In genomic region chr7:150404785-150405583, GRCh38 we compare ENCODE assay signal across 8 cellular contexts. TPM values are rescaled to one million over a fixed set of nuclear protein-coding genes. Genes with fewer than 3 reads are reported as not detected.
DNase-seq lines count a peak whose midpoint lies in the region; ATAC-seq and TF ChIP-seq lines count a peak whose summit lies in the region.

No MANE protein-coding gene starts in this region.

- intact Hi-C loops in aorta (cut with DNase I): loop anchor here (1.0 to 10.0 kb wide), 4 partner anchors 26 to 530 kb away; partner anchors contain the start of genes REPIN1 (in 2 of the 2), ATP6V0E2 (in 1 of the 2) and ZNF775 (in 1 of the 2)

- peak overlapping the region; percentile 99 for H3K27ac Mint-ChIP-seq in T-helper 2 cell treated with Interferon-gamma antibody and Interleukin-4, amounts not matched to agents 5 μg/mL and 100 μg/mL, for 36 hours

- no peaks in the 10 kb centered on the region for H3K4me1 ChIP-seq in aorta (ENCODE audit: control insufficient read depth in 1 of 2, insufficient read depth in 2 of 2, low read length in 2 of 2)

- ATAC-seq in HG02571 (IDR thresholded peaks at IDR 0.05; ENCODE audit: unreplicated experiment) (peak; percentile 53), aorta (ENCODE audit: low FRiP score) (peak; percentile 96)

- H3K9me3 ChIP-seq in aorta (ENCODE audit: control insufficient read depth, low read length): no peaks in the 10 kb centered on the region

- no peaks in the 10 kb centered on the region for H3K36me3 ChIP-seq in aorta (ENCODE audit: control insufficient read depth in 1 of 2, insufficient read depth in 2 of 2, low read length in 1 of 2)

- H3K4me3 ChIP-seq in astrocyte of the cerebellum (ENCODE audit: low read depth, low read length) (peak overlapping the region; percentile 59), aorta (ENCODE audit: low read length in 2 of 2) (peak overlapping the region; percentile 60 to 63)

- no peaks in the 10 kb centered on the region for H3K9me3 Mint-ChIP-seq in T-helper 2 cell treated with Interferon-gamma antibody and Interleukin-4, amounts not matched to agents 5 μg/mL and 100 μg/mL, for 36 hours

- H3K27ac ChIP-seq in aorta (ENCODE audit: low read depth in 1 of 2, low read length in 2 of 2): peak overlapping the region; percentile 46 to 58

- H3K36me3 Mint-ChIP-seq in T-helper 2 cell treated with Interferon-gamma antibody and Interleukin-4, amounts not matched to agents 5 μg/mL and 100 μg/mL, for 36 hours (ENCODE audit: low read depth): peaks cover 16% of the 10 kb centered on the region

- peaks cover 47% of the 10 kb centered on the region for H3K4me1 Mint-ChIP-seq in T-helper 2 cell treated with Interferon-gamma antibody and Interleukin-4, amounts not matched to agents 5 μg/mL and 100 μg/mL, for 36 hours (ENCODE audit: low read depth)

- DNase-seq in NCI-H1048 (lab: John Stamatoyannopoulos, UW) (peak; percentile 45), astrocyte of the cerebellum (ENCODE audit: low read depth) (peak; percentile 53), hippocampal formation (lab: John Stamatoyannopoulos, UW) (peak; percentile 87 to 93), retina (peak; percentile 96), aorta (peak; percentile 94 to 96)
- peak; percentile 81 for DNase-seq in T-helper 2 cell treated with Interferon-gamma antibody and Interleukin-4, amounts not matched to agents 5 μg/mL and 100 μg/mL, for 36 hours (ENCODE audit: low spot score)

- peak overlapping the region; percentile 91 for H3K4me3 Mint-ChIP-seq in T-helper 2 cell treated with Interferon-gamma antibody and Interleukin-4, amounts not matched to agents 5 μg/mL and 100 μg/mL, for 36 hours

- no peaks in the 10 kb centered on the region for H3K27me3 ChIP-seq in aorta (ENCODE audit: control insufficient read depth in 1 of 2, insufficient read depth in 2 of 2, low read length in 1 of 2)

- WGBS in aorta, 2 donors: 1% methylated on average over 84 to 86 of the region's 86 CpGs

- TF ChIP-seq CTCF in GM12874 (IDR thresholded peaks at IDR 0.05; ENCODE audit: insufficient read depth, low read depth, low read length) (0 out of 2 replicates have a peak, but pooled peaks have one; percentile 2), astrocyte of the cerebellum (IDR thresholded peaks at IDR 0.05; ENCODE audit: low read depth, low read length, missing control alignments) (peak; percentile 10)

- no peaks in the 10 kb centered on the region for H3K27me3 Mint-ChIP-seq in T-helper 2 cell treated with Interferon-gamma antibody and Interleukin-4, amounts not matched to agents 5 μg/mL and 100 μg/mL, for 36 hours (ENCODE audit: low read depth)

- in situ Hi-C loops in astrocyte of the cerebellum (cut with HindIII; ENCODE audit: low sequenced_read_pairs): no loop called here

RNA-seq across cellular contexts. Expression of gene ZNF775, which starts 25.9 kb away (rescaled TPM):
- 1 to 10 TPM; 3.1 to 6.4 TPM for total RNA-seq in aorta
- 1 to 10 TPM; 1.9 to 3.5 TPM for polyA plus RNA-seq in aorta

RNA-seq across cellular contexts. Expression of gene REPIN1, which starts 36.4 kb away (rescaled TPM):
- 10 to 100 TPM; 52.0 to 56.7 TPM for total RNA-seq in aorta
- 10 to 100 TPM; 19.7 to 44.9 TPM for polyA plus RNA-seq in aorta

RNA-seq across cellular contexts. Expression of gene GIMAP8, which starts 45.4 kb away (rescaled TPM):
- 10 to 100 TPM; 20.0 to 41.4 TPM for total RNA-seq in aorta
- 1 to 10 TPM; 1.6 to 6.6 TPM for polyA plus RNA-seq in aorta

Comparison
In these comparisons a context has a peak if more than half of its experiments do, and no peak if none do; other contexts are left out.
1. Peak in every context shown above with its lines: DNase-seq, ATAC-seq, H3K4me3 ChIP-seq and H3K27ac ChIP-seq.
2. DNase-seq: peak in every context shown above with its lines; median percentile 96 in retina; 95 in aorta; 90 in hippocampal formation; 81 in T-helper 2 cell treated with Interferon-gamma antibody and Interleukin-4, amounts not matched to agents 5 μg/mL and 100 μg/mL, for 36 hours; 53 in astrocyte of the cerebellum; 45 in NCI-H1048.